In genomic region chr5:52774005-52774410, GRCh38 we compare ENCODE assay signal across 21 cellular contexts. TPM values are rescaled to one million over a fixed set of nuclear protein-coding genes. Genes with fewer than 3 reads are reported as not detected.
A peak's percentile ranks its signal among the peaks of the same experiment; 100 is the strongest.
DNase-seq lines count a peak whose midpoint lies in the region; ATAC-seq, FAIRE-seq and TF ChIP-seq lines count a peak whose summit lies in the region.
"Had no signal": no experiment of that assay in that cellular context is flagged by ENCODE, and none has a peak within 500 bp of the region (broad histone marks: within the 10 kb centered on the region; RNA-seq: fewer than 3 reads in every experiment).

No MANE protein-coding gene starts in this region.

- H3K9me3 ChIP-seq in liver (ENCODE audit: control insufficient read depth in 4 of 4, low read length in 3 of 4) (no peaks in the 10 kb centered on the region), HepG2 (ENCODE audit: low read length) (no peaks in the 10 kb centered on the region), lower lobe of right lung (no peaks in the 10 kb centered on the region), upper lobe of right lung (no peaks in the 10 kb centered on the region)
- H3K9me3 ChIP-seq: suprapubic skin had no signal

- H3K27me3 ChIP-seq in liver (ENCODE audit: control insufficient read depth in 4 of 4, insufficient read depth in 4 of 4, low read length in 3 of 4): no peaks in the 10 kb centered on the region
- H3K27me3 ChIP-seq in HepG2 (ENCODE audit: control insufficient read depth in 1 of 2, insufficient read depth in 2 of 2, low read length in 2 of 2): no peaks in the 10 kb centered on the region; a peak in 3 of 5 replicates
- no peaks in the 10 kb centered on the region for H3K27me3 ChIP-seq in lower lobe of right lung (ENCODE audit: low read depth)
- H3K27me3 ChIP-seq in upper lobe of right lung: no peaks in the 10 kb centered on the region
- H3K27me3 ChIP-seq: suprapubic skin had no signal

- peak; percentile 40 to 64 for TF ChIP-seq RAD21 in liver (IDR thresholded peaks at IDR 0.05)
- TF ChIP-seq RAD21 in HepG2 (CRISPR knock-in tag; IDR thresholded peaks at IDR 0.05): no peak

- intact Hi-C loops in HepG2 (cut with micrococcal nuclease; ENCODE audit: unreplicated experiment): no loop called here
- intact Hi-C loops in lower lobe of right lung (cut with DNase I): no loop called here
- intact Hi-C loops in upper lobe of right lung (cut with DNase I): no loop called here

- no peak for TF ChIP-seq EP300 in HepG2 (IDR thresholded peaks at IDR 0.05; ENCODE audit: low read depth in 2 of 2, low read length in 2 of 2)
- TF ChIP-seq EP300 in HepG2 (CRISPR knock-in tag; IDR thresholded peaks at IDR 0.05; ENCODE audit: borderline replicate concordance): no peak

- H3K27ac ChIP-seq in liver (ENCODE audit: low read depth in 1 of 2, low read length in 2 of 2): no peak overlapping the region
- no peak overlapping the region for H3K27ac ChIP-seq in HepG2 (ENCODE audit: extremely low read length, insufficient read depth, low read length)
- peak overlapping the region; percentile 22 for H3K27ac ChIP-seq in lower lobe of right lung
- H3K27ac ChIP-seq in upper lobe of right lung: no peak overlapping the region
- H3K27ac ChIP-seq: GM23248, suprapubic skin had no signal

- BruUV-seq in HepG2 (replicated peaks; lab: Mats Ljungman, UMichigan): no TSS peak

- no peaks in the 10 kb centered on the region for H3K36me3 ChIP-seq in liver (ENCODE audit: control insufficient read depth in 4 of 4, insufficient read depth in 3 of 4, low read depth in 1 of 4, low read length in 3 of 4)
- no peaks in the 10 kb centered on the region for H3K36me3 ChIP-seq in HepG2 (replicated peaks in 1 of 2; ENCODE audit: control insufficient read depth in 1 of 2, insufficient read depth in 2 of 2, low read length in 2 of 2)
- no peaks in the 10 kb centered on the region for H3K36me3 ChIP-seq in lower lobe of right lung
- H3K36me3 ChIP-seq in upper lobe of right lung: no peaks in the 10 kb centered on the region
- H3K36me3 ChIP-seq: suprapubic skin had no signal

- no peak for TF ChIP-seq POLR2A in HepG2 (IDR thresholded peaks at IDR 0.05; ENCODE audit: insufficient read depth in 1 of 2, low read depth in 2 of 2, low read length in 2 of 2)

- no peak overlapping the region for H3K4me2 ChIP-seq in HepG2 (ENCODE audit: low read depth, low read length)

- in situ Hi-C loops in HepG2 (cut with HindIII; ENCODE audit: extremely low pct_ligation_motif_present, low pct_unique_long_range_greater_than_20kb): no loop called here

- DNase-seq in HepG2 (ENCODE audit: low spot score) (no peak), lower lobe of right lung (no peak), upper lobe of right lung (no peak), COR-L47 (lab: John Stamatoyannopoulos, UW) (no peak)
- DNase-seq in activated naive CD4-positive, alpha-beta T cell (lab: John Stamatoyannopoulos, UW): no peak
- DNase-seq: activated CD4-positive, alpha-beta T cell treated with anti-CD3 and anti-CD28 coated beads, Interleukin-2, amount 50 U/mL, for 1 hour; activated T-cell treated with anti-CD3 and anti-CD28 coated beads, Interleukin-2, amount 50 U/mL, for 48 hours; Calu3; cerebellar nuclear complex; foreskin fibroblast; GM23248; naive B cell; NCI-H1436; SHP77; stimulated activated CD4-positive, alpha-beta T cell treated with anti-CD3 and anti-CD28 coated beads, Interleukin-2, amount 100 ng/mL, for 24 hours had no signal

- H3K4me3 Mint-ChIP-seq in activated T-helper 17 cell treated with anti-CD3 and anti-CD28 coated beads, Interleukin-2, amount 50 U/mL, for 72 hours: peak overlapping the region; percentile 29
- H3K4me3 Mint-ChIP-seq: naive B cell had no signal

- H3K9ac ChIP-seq in liver (ENCODE audit: low read depth in 1 of 2, low read length in 2 of 2): no peak overlapping the region
- H3K9ac ChIP-seq in HepG2 (ENCODE audit: insufficient read depth, low read depth, low read length): no peak overlapping the region
- H3K9ac ChIP-seq: GM23248 had no signal

- TF ChIP-seq CTCF in liver (IDR thresholded peaks at IDR 0.05; ENCODE audit: low read depth, low read length, missing input control) (no peak), HepG2 (CRISPR knock-in tag; IDR thresholded peaks at IDR 0.05) (no peak), lower lobe of right lung (IDR thresholded peaks at IDR 0.05) (no peak), upper lobe of right lung (IDR thresholded peaks at IDR 0.05) (no peak)

- no peaks in the 10 kb centered on the region for H4K20me1 ChIP-seq in HepG2 (ENCODE audit: insufficient read depth, low read length)

- H3K9me3 Mint-ChIP-seq in activated T-helper 17 cell treated with anti-CD3 and anti-CD28 coated beads, Interleukin-2, amount 50 U/mL, for 72 hours: no peaks in the 10 kb centered on the region
- H3K9me3 Mint-ChIP-seq: naive B cell had no signal

- H3K4me3 ChIP-seq in liver (ENCODE audit: low read depth in 1 of 3, low read length in 3 of 3): no peak overlapping the region
- H3K4me3 ChIP-seq in HepG2 (replicated peaks in 1 of 3; ENCODE audit: insufficient read depth in 1 of 3, low read depth in 2 of 3, low read length in 3 of 3): no peak overlapping the region
- peak overlapping the region; percentile 9 for H3K4me3 ChIP-seq in lower lobe of right lung
- H3K4me3 ChIP-seq in upper lobe of right lung: no peak overlapping the region
- H3K4me3 ChIP-seq: GM23248, suprapubic skin had no signal

- H2AFZ ChIP-seq in HepG2 (ENCODE audit: low read length): no peak overlapping the region
- H2AFZ ChIP-seq: GM23248 had no signal

- no peaks in the 10 kb centered on the region for H3K36me3 Mint-ChIP-seq in activated T-helper 17 cell treated with anti-CD3 and anti-CD28 coated beads, Interleukin-2, amount 50 U/mL, for 72 hours (ENCODE audit: low read depth)
- H3K36me3 Mint-ChIP-seq: naive B cell had no signal

- POLR2A ChIA-PET in HepG2 (lab: Yijun Ruan, JAX): no interaction called here

- CTCF ChIA-PET in HepG2 (lab: Yijun Ruan, JAX; ENCODE audit: low intra/inter-chr PET ratio, low total read pairs): no interaction called here

- H3K79me2 ChIP-seq in HepG2 (ENCODE audit: insufficient read depth, low read length): no peaks in the 10 kb centered on the region

- no peak for FAIRE-seq in HepG2 (lab: Jason Lieb, UNC)
- FAIRE-seq: GM12891 had no signal

- H3K4me1 ChIP-seq in liver (ENCODE audit: control insufficient read depth in 4 of 4, insufficient read depth in 4 of 4, low read length in 3 of 4) (peaks cover 1 to 9% (median 6%) of the 10 kb centered on the region in 4 donors), HepG2 (ENCODE audit: insufficient read depth, low read length) (no peaks in the 10 kb centered on the region), lower lobe of right lung (peaks cover 6% of the 10 kb centered on the region), upper lobe of right lung (peaks cover 23% of the 10 kb centered on the region)
- H3K4me1 ChIP-seq: suprapubic skin had no signal

- no peak for ATAC-seq in HepG2
- no peak for ATAC-seq in activated T-helper 17 cell treated with anti-CD3 and anti-CD28 coated beads, Interleukin-2, amount 50 U/mL, for 72 hours (replicated peaks)
- ATAC-seq in lower lobe of right lung: peak; percentile 41 to 61
- ATAC-seq in upper lobe of right lung: peak; percentile 60
- ATAC-seq in GM18861 (IDR thresholded peaks at IDR 0.05; ENCODE audit: unreplicated experiment): no peak

- H3K4me1 Mint-ChIP-seq in activated T-helper 17 cell treated with anti-CD3 and anti-CD28 coated beads, Interleukin-2, amount 50 U/mL, for 72 hours: peaks cover 24% of the 10 kb centered on the region

- no peak overlapping the region for H3K27ac Mint-ChIP-seq in activated T-helper 17 cell treated with anti-CD3 and anti-CD28 coated beads, Interleukin-2, amount 50 U/mL, for 72 hours

- 27% methylated on average over 5 of the region's 5 CpGs for WGBS in liver
- WGBS in HepG2 (ENCODE audit: low lambda C conversion rate): 17% methylated on average over 5 of the region's 5 CpGs

- no peaks in the 10 kb centered on the region for H3K27me3 Mint-ChIP-seq in activated T-helper 17 cell treated with anti-CD3 and anti-CD28 coated beads, Interleukin-2, amount 50 U/mL, for 72 hours

RNA-seq across cellular contexts. Expression of gene ITGA1, which starts 13.7 kb away (rescaled TPM):
- total RNA-seq in liver (100 to 1,000 TPM in 1 of 2 donors, 10 to 100 TPM in 1; 47.0 to 187 TPM), HepG2 (2016; rRNA removed; fragmentation: Illumina TruSeq; extraction: Trizol) (11.6 and 23.1 TPM in 2 replicates), lower lobe of right lung (84.4 TPM), upper lobe of right lung (94.8 TPM)
- polyA plus RNA-seq in liver (10 to 100 TPM; 24.2 to 50.1 TPM), HepG2 (2011; rRNA removed) (28.6 and 35.6 TPM in 2 replicates)
- 3.4 and 5.7 TPM in 2 replicates for total RNA-seq in HepG2 (2016; cell fraction: cytosol; rRNA removed; fragmentation: Illumina TruSeq; extraction: Trizol; ENCODE audit: low read depth)
- total RNA-seq in HepG2 (2016; cell fraction: insoluble cytoplasmic fraction; rRNA removed; fragmentation: Illumina TruSeq; extraction: Trizol): 12.0 and 21.2 TPM in 2 replicates
- total RNA-seq in HepG2 (2016; cell fraction: membrane; rRNA removed; fragmentation: Illumina TruSeq; extraction: Trizol): 3.1 and 3.8 TPM in 2 replicates
- total RNA-seq in HepG2 (2016; cell fraction: nucleus; rRNA removed; fragmentation: Illumina TruSeq; extraction: Trizol): 34.4 and 38.7 TPM in 2 replicates
- polyA plus RNA-seq in HepG2 (2011; cell fraction: cytosol; rRNA removed): 8.2 and 21.3 TPM in 2 replicates
- 37.8 and 49.4 TPM in 2 replicates for polyA plus RNA-seq in HepG2 (2011; cell fraction: nucleus; rRNA removed)
- polyA plus RNA-seq in HepG2 (2012): 22.3 and 27.3 TPM in 2 replicates
- polyA plus RNA-seq in HepG2 (2016; cell fraction: cytosol; fragmentation: Illumina TruSeq; extraction: Trizol; ENCODE audit: low read depth): 0.44 and 0.49 TPM in 2 replicates
- polyA plus RNA-seq in HepG2 (2016; cell fraction: insoluble cytoplasmic fraction; fragmentation: Illumina TruSeq; extraction: Trizol; ENCODE audit: low read depth): 3.9 and 4.0 TPM in 2 replicates
- 0.74 and 0.87 TPM in 2 replicates for polyA plus RNA-seq in HepG2 (2016; cell fraction: membrane; fragmentation: Illumina TruSeq; extraction: Trizol; ENCODE audit: low read depth)
- 16.4 and 19.4 TPM in 2 replicates for polyA plus RNA-seq in HepG2 (2016; cell fraction: nucleus; fragmentation: Illumina TruSeq; extraction: Trizol; ENCODE audit: insufficient read depth, low read depth)
- 58.0 and 60.0 TPM in 2 replicates for polyA minus RNA-seq in HepG2 (2011; rRNA and poly(A)+ RNA removed; ENCODE audit: low replicate concordance)
- 32.8 and 74.9 TPM in 2 replicates for polyA minus RNA-seq in HepG2 (2011; cell fraction: cytosol; rRNA and poly(A)+ RNA removed)
- polyA minus RNA-seq in HepG2 (2011; cell fraction: nucleus; rRNA and poly(A)+ RNA removed): 121 and 200 TPM in 2 replicates
- total RNA-seq in activated T-helper 17 cell treated with anti-CD3 and anti-CD28 coated beads, Interleukin-2, amount 50 U/mL, for 72 hours: 10 to 100 TPM in 1 of 2 donors, 1 to 10 TPM in 1; 3.1 to 14.9 TPM
- total RNA-seq: G401 had no signal

RNA-seq across cellular contexts. Expression of gene PELO, which starts 13.7 kb away (rescaled TPM):
- total RNA-seq in liver (10 to 100 TPM; 10.1 to 21.9 TPM), HepG2 (2016; rRNA removed; fragmentation: Illumina TruSeq; extraction: Trizol) (19.0 and 19.5 TPM in 2 replicates), lower lobe of right lung (31.5 TPM), upper lobe of right lung (41.3 TPM)
- polyA plus RNA-seq in liver (10 to 100 TPM; 11.0 to 24.6 TPM), HepG2 (2011; rRNA removed) (22.7 and 23.9 TPM in 2 replicates)
- 3.8 and 4.6 TPM in 2 replicates for total RNA-seq in HepG2 (2016; cell fraction: cytosol; rRNA removed; fragmentation: Illumina TruSeq; extraction: Trizol; ENCODE audit: low read depth)
- 18.5 and 21.4 TPM in 2 replicates for total RNA-seq in HepG2 (2016; cell fraction: insoluble cytoplasmic fraction; rRNA removed; fragmentation: Illumina TruSeq; extraction: Trizol)
- total RNA-seq in HepG2 (2016; cell fraction: membrane; rRNA removed; fragmentation: Illumina TruSeq; extraction: Trizol): 8.8 and 9.7 TPM in 2 replicates
- 14.0 and 15.7 TPM in 2 replicates for total RNA-seq in HepG2 (2016; cell fraction: nucleus; rRNA removed; fragmentation: Illumina TruSeq; extraction: Trizol)
- 17.8 and 20.4 TPM in 2 replicates for polyA plus RNA-seq in HepG2 (2011; cell fraction: cytosol; rRNA removed)
- polyA plus RNA-seq in HepG2 (2011; cell fraction: nucleus; rRNA removed): 15.6 and 17.4 TPM in 2 replicates
- 15.8 and 20.8 TPM in 2 replicates for polyA plus RNA-seq in HepG2 (2012)
- 3.3 TPM in 2 replicates for polyA plus RNA-seq in HepG2 (2016; cell fraction: cytosol; fragmentation: Illumina TruSeq; extraction: Trizol; ENCODE audit: low read depth)
- 19.1 and 19.8 TPM in 2 replicates for polyA plus RNA-seq in HepG2 (2016; cell fraction: insoluble cytoplasmic fraction; fragmentation: Illumina TruSeq; extraction: Trizol; ENCODE audit: low read depth)
- 3.8 and 5.3 TPM in 2 replicates for polyA plus RNA-seq in HepG2 (2016; cell fraction: membrane; fragmentation: Illumina TruSeq; extraction: Trizol; ENCODE audit: low read depth)
- polyA plus RNA-seq in HepG2 (2016; cell fraction: nucleus; fragmentation: Illumina TruSeq; extraction: Trizol; ENCODE audit: insufficient read depth, low read depth): 17.1 and 20.3 TPM in 2 replicates
- polyA minus RNA-seq in HepG2 (2011; rRNA and poly(A)+ RNA removed; ENCODE audit: low replicate concordance): 30.8 and 31.8 TPM in 2 replicates
- 14.2 and 15.1 TPM in 2 replicates for polyA minus RNA-seq in HepG2 (2011; cell fraction: cytosol; rRNA and poly(A)+ RNA removed)
- 40.3 and 47.0 TPM in 2 replicates for polyA minus RNA-seq in HepG2 (2011; cell fraction: nucleus; rRNA and poly(A)+ RNA removed)
- 10 to 100 TPM; 22.9 to 35.0 TPM for total RNA-seq in activated T-helper 17 cell treated with anti-CD3 and anti-CD28 coated beads, Interleukin-2, amount 50 U/mL, for 72 hours

Comparison
In these comparisons a context has a peak if more than half of its experiments do, and no peak if none do; other contexts are left out.
1. ATAC-seq: peak in lower lobe of right lung (2 of 2) and upper lobe of right lung (single experiment); none in HepG2 (single experiment), activated T-helper 17 cell treated with anti-CD3 and anti-CD28 coated beads, Interleukin-2, amount 50 U/mL, for 72 hours (single experiment) and GM18861 (single experiment).